ENCODE assay signal across 7 cellular contexts in the genomic region with DNA sequence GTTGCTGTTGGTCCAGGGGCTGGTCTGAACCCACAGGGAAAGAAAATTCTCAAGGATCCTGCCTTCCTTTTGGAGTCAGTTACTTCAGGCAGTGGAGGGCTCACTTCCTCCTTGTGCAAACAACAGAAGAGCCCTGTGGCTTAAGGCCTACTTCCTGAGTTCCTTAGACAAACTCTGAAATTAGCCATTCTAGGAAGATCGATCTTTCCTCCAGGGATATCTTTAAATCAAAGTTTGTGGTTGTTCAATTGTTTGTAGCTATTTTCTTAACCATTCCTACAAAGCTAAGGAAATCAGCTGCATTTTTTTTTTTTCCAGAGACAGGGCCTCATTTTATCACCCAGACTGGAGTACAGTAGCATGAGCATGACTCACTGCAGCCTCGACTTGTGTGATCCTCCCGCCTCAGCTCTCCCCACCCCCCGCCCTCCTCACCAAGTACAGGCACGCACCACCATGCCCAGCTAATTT.
A peak's percentile ranks its signal among the peaks of the same experiment; 100 is the strongest.
DNase-seq lines count a peak whose midpoint lies in the region; ATAC-seq and TF ChIP-seq lines count a peak whose summit lies in the region.

No MANE protein-coding gene starts in this region.

- peak overlapping the region in 7 of 10 donors; percentile 5 to 66 (median 27) for H3K4me3 Mint-ChIP-seq in naive thymus-derived CD8-positive, alpha-beta T cell

- H3K27ac ChIP-seq in RWPE1 (peak overlapping the region; percentile 97), duodenal mucosa (ENCODE audit: low read depth, low read length) (peak overlapping the region; percentile 37)

- H3K4me3 ChIP-seq in duodenal mucosa (ENCODE audit: low read depth in 1 of 2, low read length in 2 of 2) = no peak overlapping the region

- H3K36me3 Mint-ChIP-seq in naive thymus-derived CD8-positive, alpha-beta T cell = no peaks in the 10 kb centered on the region

- H3K27me3 ChIP-seq in duodenal mucosa (ENCODE audit: control insufficient read depth in 1 of 2, insufficient read depth in 2 of 2, low read length in 2 of 2) = no peaks in the 10 kb centered on the region

- H3K27me3 Mint-ChIP-seq in naive thymus-derived CD8-positive, alpha-beta T cell = no peaks in the 10 kb centered on the region

- no peaks in the 10 kb centered on the region for H3K9me3 ChIP-seq in duodenal mucosa (ENCODE audit: control insufficient read depth in 1 of 2, low read length in 2 of 2)

- CTCF ChIA-PET in HEK293T (lab: Yijun Ruan, JAX) = interaction anchor here (0.6 to 1.0 kb wide), 3 partner anchors 52 to 140 kb away, joined by 3 to 4 read pairs (median 3); no protein-coding TSS in a partner anchor
- CTCF ChIA-PET in RWPE1 (lab: Yijun Ruan, JAX) = interaction anchor here (0.6 to 0.7 kb wide), 4 partner anchors 12 to 1427 kb away, joined by 3 to 5 read pairs (median 4); no protein-coding TSS in a partner anchor

- POLR2A ChIA-PET in HEK293T (lab: Yijun Ruan, JAX) = interaction anchor here (1.4 kb wide), 1 partner anchor 158 kb away, joined by 5 read pairs; no protein-coding TSS in a partner anchor
- POLR2A ChIA-PET in RWPE1 (lab: Yijun Ruan, JAX; ENCODE audit: low non-redundant PET) = no interaction called here
- POLR2A ChIA-PET in naive thymus-derived CD8-positive, alpha-beta T cell (lab: Charles Lee) = interaction anchor here (0.7 to 1.9 kb wide), 4 partner anchors 129 to 1098 kb away, joined by 4 to 9 read pairs (median 6); partner anchors contain the start of gene MARCHF7

- peaks cover 10 to 30% (median 26%) of the 10 kb centered on the region in 4 donors for H3K4me1 Mint-ChIP-seq in naive thymus-derived CD8-positive, alpha-beta T cell

- peak; percentile 34 for DNase-seq in HEK293T (ENCODE audit: extremely low spot score)
- peak; percentile 86 for DNase-seq in RWPE1 (ENCODE audit: low spot score)
- DNase-seq in naive thymus-derived CD8-positive, alpha-beta T cell = peak in 1 of 10 donors; percentile 12
- DNase-seq in NCI-H345 treated with DMSO at 0.1 percent for 48 hours (lab: John Stamatoyannopoulos, UW; ENCODE audit: unreplicated experiment) = no peak
- no peak for DNase-seq in putamen (ENCODE audit: low spot score)

- H3K4me1 ChIP-seq in duodenal mucosa (ENCODE audit: control insufficient read depth in 1 of 2, insufficient read depth in 2 of 2, low read length in 2 of 2) = peaks cover 28 to 30% of the 10 kb centered on the region in 2 donors

- H3K27ac Mint-ChIP-seq in naive thymus-derived CD8-positive, alpha-beta T cell = peak overlapping the region; percentile 65 to 91 (median 83)

- no peak overlapping the region for H3K9ac ChIP-seq in duodenal mucosa (ENCODE audit: low read depth in 1 of 2, low read length in 2 of 2)

- H3K9me3 Mint-ChIP-seq in naive thymus-derived CD8-positive, alpha-beta T cell = no peaks in the 10 kb centered on the region

- no peaks in the 10 kb centered on the region for H3K36me3 ChIP-seq in duodenal mucosa (ENCODE audit: control insufficient read depth in 1 of 2, insufficient read depth in 2 of 2, low read length in 2 of 2)

- no peak for TF ChIP-seq CTCF in RWPE1 (conservative IDR thresholded peaks at IDR 0.05; ENCODE audit: low read depth)

- ATAC-seq in naive thymus-derived CD8-positive, alpha-beta T cell = peak; percentile 53 to 91
- ATAC-seq in GM21360 (IDR thresholded peaks at IDR 0.05; ENCODE audit: unreplicated experiment) = no peak

TF ChIP-seq in HEK293T, 16 proteins besides CTCF, POLR2A, EP300 and RAD21:
- TF ChIP-seq LEF1 (IDR thresholded peaks at IDR 0.05; ENCODE audit: borderline replicate concordance) (no peak), ZNF384 (IDR thresholded peaks at IDR 0.05) (peak; percentile 83)

Comparison
In these comparisons a context has a peak if more than half of its experiments do, and no peak if none do; other contexts are left out.
1. DNase-seq: peak in HEK293T (single experiment) and RWPE1 (single experiment); none in NCI-H345 treated with DMSO at 0.1 percent for 48 hours (single experiment) and putamen (single experiment).